ENCODE assay signal across 7 cellular contexts in genomic region chr4:137510866-137511265, GRCh38. TPM values are rescaled to one million over a fixed set of nuclear protein-coding genes. Genes with fewer than 3 reads are reported as not detected.
A peak's percentile ranks its signal among the peaks of the same experiment; 100 is the strongest.
DNase-seq lines count a peak whose midpoint lies in the region; ATAC-seq and TF ChIP-seq lines count a peak whose summit lies in the region.

No MANE protein-coding gene starts in this region.

- intact Hi-C loops in left ventricle myocardium superior (cut with micrococcal nuclease) = no loop called here
- intact Hi-C loops in transverse colon (cut with DNase I; ENCODE audit: low total_unique reads) = no loop called here

- no peak overlapping the region for H3K27ac Mint-ChIP-seq in activated CD4-positive, alpha-beta memory T cell treated with anti-CD3 and anti-CD28 coated beads, Interleukin-2, amount 10 ng/mL, durations not matched to agents 7 days and 5 days

- H3K27me3 ChIP-seq in RWPE2 (ENCODE audit: insufficient read depth, poor library complexity, severe bottlenecking) = no peaks in the 10 kb centered on the region
- H3K27me3 ChIP-seq in transverse colon = no peaks in the 10 kb centered on the region

- TF ChIP-seq CTCF in RWPE2 (IDR thresholded peaks at IDR 0.05; ENCODE audit: poor library complexity, severe bottlenecking) (no peak), transverse colon (IDR thresholded peaks at IDR 0.05) (no peak)

- POLR2A ChIA-PET in HEK293T (lab: Yijun Ruan, JAX) = interaction anchor here (1.2 kb wide), 1 partner anchor 21 kb away, joined by 10 read pairs; the partner anchor contains the start of gene PCDH18
- POLR2A ChIA-PET in activated CD4-positive, alpha-beta memory T cell treated with anti-CD3 and anti-CD28 coated beads, Interleukin-2, amount 10 ng/mL, durations not matched to agents 7 days and 5 days (lab: Charles Lee) = no interaction called here

- no peaks in the 10 kb centered on the region for H3K36me3 Mint-ChIP-seq in activated CD4-positive, alpha-beta memory T cell treated with anti-CD3 and anti-CD28 coated beads, Interleukin-2, amount 10 ng/mL, durations not matched to agents 7 days and 5 days (ENCODE audit: low read depth)

- CTCF ChIA-PET in HEK293T (lab: Yijun Ruan, JAX) = interaction anchor here (0.6 to 0.9 kb wide), 2 partner anchors 20 to 470 kb away, joined by 3 to 5 read pairs; no protein-coding TSS in a partner anchor
- CTCF ChIA-PET in activated CD4-positive, alpha-beta memory T cell treated with anti-CD3 and anti-CD28 coated beads, Interleukin-2, amount 10 ng/mL, durations not matched to agents 7 days and 5 days (lab: Charles Lee) = no interaction called here

- H3K27me3 Mint-ChIP-seq in activated CD4-positive, alpha-beta memory T cell treated with anti-CD3 and anti-CD28 coated beads, Interleukin-2, amount 10 ng/mL, durations not matched to agents 7 days and 5 days = no peaks in the 10 kb centered on the region

- TF ChIP-seq EP300 in transverse colon (IDR thresholded peaks at IDR 0.05; ENCODE audit: low read depth) = no peak

- H3K36me3 ChIP-seq in RWPE2 (ENCODE audit: low read depth) (no peaks in the 10 kb centered on the region), transverse colon (no peaks in the 10 kb centered on the region)

- TF ChIP-seq POLR2A in transverse colon (IDR thresholded peaks at IDR 0.05) = no peak

- DNase-seq in HEK293T (ENCODE audit: extremely low spot score) (peak; percentile 48), RWPE2 (ENCODE audit: low spot score) (no peak), left ventricle myocardium superior (no peak), transverse colon (no peak)
- DNase-seq in activated CD4-positive, alpha-beta memory T cell treated with anti-CD3 and anti-CD28 coated beads, Interleukin-2, amount 10 ng/mL, durations not matched to agents 7 days and 5 days = no peak

- H3K9me3 Mint-ChIP-seq in activated CD4-positive, alpha-beta memory T cell treated with anti-CD3 and anti-CD28 coated beads, Interleukin-2, amount 10 ng/mL, durations not matched to agents 7 days and 5 days = no peaks in the 10 kb centered on the region

- in situ Hi-C loops in transverse colon (cut with MboI; ENCODE audit: low pct_ligation_motif_present in 1 of 4, low pct_unique_long_range_greater_than_20kb in 1 of 4, low sequenced_read_pairs in 3 of 4) = no loop called here

- H3K9me3 ChIP-seq in RWPE2 (ENCODE audit: severe bottlenecking) = no peaks in the 10 kb centered on the region
- no peaks in the 10 kb centered on the region for H3K9me3 ChIP-seq in transverse colon

- ATAC-seq in RWPE2 (ENCODE audit: low read depth) (peak; percentile 95), left ventricle myocardium superior (peak; percentile 99), HG02970 (IDR thresholded peaks at IDR 0.05; ENCODE audit: low FRiP score, unreplicated experiment) (no peak), GM21381 (IDR thresholded peaks at IDR 0.05; ENCODE audit: unreplicated experiment) (no peak)

- H3K4me3 Mint-ChIP-seq in activated CD4-positive, alpha-beta memory T cell treated with anti-CD3 and anti-CD28 coated beads, Interleukin-2, amount 10 ng/mL, durations not matched to agents 7 days and 5 days = no peak overlapping the region

- H3K27ac ChIP-seq in RWPE2 (ENCODE audit: poor library complexity, severe bottlenecking) (peak overlapping the region; percentile 15), transverse colon (peak overlapping the region; percentile 50 to 69 (median 64))

- H3K4me3 ChIP-seq in RWPE2 (ENCODE audit: severe bottlenecking) (no peak overlapping the region), transverse colon (no peak overlapping the region)

- H3K4me1 ChIP-seq in RWPE2 (ENCODE audit: insufficient read depth, poor library complexity, severe bottlenecking) (peaks cover 11% of the 10 kb centered on the region), transverse colon (peaks cover 0 to 5% (median 0%) of the 10 kb centered on the region in 4 donors)

- H3K4me1 Mint-ChIP-seq in activated CD4-positive, alpha-beta memory T cell treated with anti-CD3 and anti-CD28 coated beads, Interleukin-2, amount 10 ng/mL, durations not matched to agents 7 days and 5 days = no peaks in the 10 kb centered on the region

TF ChIP-seq in HEK293T, 16 proteins besides CTCF, POLR2A, EP300 and RAD21:
- TF ChIP-seq ZNF384 (IDR thresholded peaks at IDR 0.05) (no peak), PKNOX1 (IDR thresholded peaks at IDR 0.05) (peak; percentile 59; the same call in 1 of the 2 replicates)
TF ChIP-seq in HEK293T: peak in this region for 1.

RNA-seq across cellular contexts. Expression of gene PCDH18, which starts 21.4 kb away (rescaled TPM):
- 3.9 TPM for total RNA-seq in left ventricle myocardium superior
- total RNA-seq in transverse colon = 10 to 100 TPM; 10.6 to 27.1 (median 20.8) TPM
- total RNA-seq in activated CD4-positive, alpha-beta memory T cell treated with anti-CD3 and anti-CD28 coated beads, Interleukin-2, amount 10 ng/mL, durations not matched to agents 7 days and 5 days = under 1 TPM; 0.18 to 0.38 TPM

Comparison
In these comparisons a context has a peak if more than half of its experiments do, and no peak if none do; other contexts are left out.
1. ATAC-seq: peak in RWPE2 (single experiment) and left ventricle myocardium superior (single experiment); none in HG02970 (single experiment) and GM21381 (single experiment).